In genomic region chr4:164138521-164138920, GRCh38 we compare ENCODE assay signal across 31 cellular contexts.
"Had no signal": no experiment of that assay in that cellular context is flagged by ENCODE, and none has a peak within 500 bp of the region (broad histone marks: within the 10 kb centered on the region; RNA-seq: fewer than 3 reads in every experiment).

No MANE protein-coding gene starts in this region.

- H3K36me3 Mint-ChIP-seq: naive thymus-derived CD8-positive, alpha-beta T cell; stimulated activated memory B cell treated with anti-CD40 and anti-IgM and Interleukin-4, amounts not matched to agents 10 μg/mL and 1 μg/mL and 100 μg/mL, for 72 hours had no signal

- H3K27me3 ChIP-seq: colonic mucosa, gastroesophageal sphincter, heart left ventricle, hepatocyte, ovary, sigmoid colon, spleen, testis, tibial artery, upper lobe of left lung had no signal

- H3K4me1 Mint-ChIP-seq: naive thymus-derived CD8-positive, alpha-beta T cell; nephron progenitor cell; stimulated activated memory B cell treated with anti-CD40 and anti-IgM and Interleukin-4, amounts not matched to agents 10 μg/mL and 1 μg/mL and 100 μg/mL, for 72 hours had no signal

- H3K27ac Mint-ChIP-seq: dendritic cell treated with granulocyte-macrophage colony-stimulating factor and Interleukin-4, amounts not matched to agents 40 ng/mL and 50 ng/mL, for 4 days; naive thymus-derived CD8-positive, alpha-beta T cell; nephron progenitor cell; stimulated activated memory B cell treated with anti-CD40 and anti-IgM and Interleukin-4, amounts not matched to agents 10 μg/mL and 1 μg/mL and 100 μg/mL, for 72 hours had no signal

- H3K4me3 Mint-ChIP-seq: dendritic cell treated with granulocyte-macrophage colony-stimulating factor and Interleukin-4, amounts not matched to agents 40 ng/mL and 50 ng/mL, for 4 days; naive thymus-derived CD8-positive, alpha-beta T cell; nephron progenitor cell; stimulated activated memory B cell treated with anti-CD40 and anti-IgM and Interleukin-4, amounts not matched to agents 10 μg/mL and 1 μg/mL and 100 μg/mL, for 72 hours had no signal

- ATAC-seq: gastroesophageal sphincter; heart left ventricle; left lobe of liver; naive thymus-derived CD8-positive, alpha-beta T cell; psoas muscle; right cardiac atrium; stimulated activated memory B cell treated with anti-CD40 and anti-IgM and Interleukin-4, amounts not matched to agents 10 μg/mL and 1 μg/mL and 100 μg/mL, for 72 hours; stimulated activated naive CD8-positive, alpha-beta T cell treated with anti-CD3 and anti-CD28 coated beads, Interleukin-15, Interleukin-2, amounts not matched to agents 100 U/mL and 50 U/mL, for 24 hours had no signal

- H3K27ac ChIP-seq: colonic mucosa, gastroesophageal sphincter, heart left ventricle, hepatocyte, ovary, psoas muscle, sigmoid colon, skin epidermis, spleen, testis, tibial artery, upper lobe of left lung had no signal

- H3K79me2 ChIP-seq: hepatocyte had no signal

- H2AFZ ChIP-seq: hepatocyte had no signal

- H3K4me1 ChIP-seq: colonic mucosa, gastroesophageal sphincter, heart left ventricle, psoas muscle, sigmoid colon, spleen, testis, tibial artery, upper lobe of left lung had no signal

- H3K4me3 ChIP-seq: colonic mucosa, gastroesophageal sphincter, heart left ventricle, hepatocyte, lung, ovary, psoas muscle, sigmoid colon, skin epidermis, spleen, testis, tibial artery, upper lobe of left lung had no signal

- H3K27me3 Mint-ChIP-seq: dendritic cell treated with granulocyte-macrophage colony-stimulating factor and Interleukin-4, amounts not matched to agents 40 ng/mL and 50 ng/mL, for 4 days; stimulated activated memory B cell treated with anti-CD40 and anti-IgM and Interleukin-4, amounts not matched to agents 10 μg/mL and 1 μg/mL and 100 μg/mL, for 72 hours had no signal

- FAIRE-seq: endothelial cell of umbilical vein, kidney, urothelium cell line had no signal

- DNase-seq: colonic mucosa; effector CD8-positive, alpha-beta T cell; foreskin fibroblast; heart left ventricle; kidney; mesenchymal stem cell; midbrain; naive thymus-derived CD8-positive, alpha-beta T cell; nephron progenitor cell; occipital lobe; ovary; posterior cingulate gyrus; psoas muscle; right cardiac atrium; sigmoid colon; spleen; stimulated activated CD4-positive, alpha-beta T cell treated with anti-CD3 and anti-CD28 coated beads, Interleukin-4, amount 100 ng/mL, for 4 hours; stimulated activated naive CD8-positive, alpha-beta T cell treated with anti-CD3 and anti-CD28 coated beads, Interleukin-15, Interleukin-2, amounts not matched to agents 100 U/mL and 50 U/mL, for 24 hours; substantia nigra; testis; tibial artery; upper lobe of left lung had no signal

- H3K36me3 ChIP-seq: colonic mucosa, gastroesophageal sphincter, heart left ventricle, ovary, sigmoid colon, spleen, tibial artery, upper lobe of left lung had no signal

- H3K4me2 ChIP-seq: hepatocyte had no signal

- H3K9me3 ChIP-seq: colonic mucosa, gastroesophageal sphincter, heart left ventricle, ovary, psoas muscle, sigmoid colon, testis, tibial artery, upper lobe of left lung had no signal
